In genomic region chr10:33252794-33253203, GRCh38 we compare ENCODE assay signal across 14 cellular contexts.
DNase-seq lines count a peak whose midpoint lies in the region; FAIRE-seq and TF ChIP-seq lines count a peak whose summit lies in the region.
"Had no signal": no experiment of that assay in that cellular context is flagged by ENCODE, and none has a peak within 500 bp of the region (broad histone marks: within the 10 kb centered on the region; RNA-seq: fewer than 3 reads in every experiment).

No MANE protein-coding gene starts in this region.

- DNase-seq in A172 (ENCODE audit: low spot score) (peak; percentile 89), DMS53 treated with DMSO at 0.1 percent for 48 hours (lab: John Stamatoyannopoulos, UW; ENCODE audit: unreplicated experiment) (peak; percentile 85), glomerular visceral epithelial cell (ENCODE audit: extremely low spot score) (peak; percentile 36), cerebellum (ENCODE audit: low spot score) (no peak), nephron progenitor cell (no peak), COR-L47 (lab: John Stamatoyannopoulos, UW) (no peak), GM19239 (ENCODE audit: insufficient read length, low spot score) (no peak)
- DNase-seq in activated CD4-positive, alpha-beta memory T cell treated with anti-CD3 and anti-CD28 coated beads for 36 hours, result no peak
- DNase-seq: DND-41, erythroblast, midbrain, NCI-H524, tibial artery had no signal

- CTCF ChIA-PET in activated CD4-positive, alpha-beta memory T cell treated with anti-CD3 and anti-CD28 coated beads for 36 hours (lab: Charles Lee), result interaction anchor here (1.0 kb wide), 1 partner anchor 244 kb away, joined by 4 read pairs; no protein-coding TSS in a partner anchor

- H3K9me3 Mint-ChIP-seq in activated CD4-positive, alpha-beta memory T cell treated with anti-CD3 and anti-CD28 coated beads for 36 hours, result peaks cover 10% of the 10 kb centered on the region
- H3K9me3 Mint-ChIP-seq in nephron progenitor cell, result no peaks in the 10 kb centered on the region

- H3K36me3 Mint-ChIP-seq in activated CD4-positive, alpha-beta memory T cell treated with anti-CD3 and anti-CD28 coated beads for 36 hours, result peaks cover 2% of the 10 kb centered on the region
- H3K36me3 Mint-ChIP-seq in nephron progenitor cell (ENCODE audit: low read depth), result peaks cover 99% of the 10 kb centered on the region

- no peak for FAIRE-seq in GM19239 (lab: Jason Lieb, UNC)
- FAIRE-seq: K562 had no signal

- no peak for TF ChIP-seq CTCF in nephron progenitor cell (IDR thresholded peaks at IDR 0.05)

- H3K27me3 Mint-ChIP-seq in activated CD4-positive, alpha-beta memory T cell treated with anti-CD3 and anti-CD28 coated beads for 36 hours, result peaks cover 38% of the 10 kb centered on the region
- peaks cover 7% of the 10 kb centered on the region for H3K27me3 Mint-ChIP-seq in nephron progenitor cell (ENCODE audit: low read depth, poor library complexity)

- H3K4me1 Mint-ChIP-seq in activated CD4-positive, alpha-beta memory T cell treated with anti-CD3 and anti-CD28 coated beads for 36 hours (ENCODE audit: low read depth), result peaks cover 50% of the 10 kb centered on the region
- H3K4me1 Mint-ChIP-seq in nephron progenitor cell, result peaks cover 46% of the 10 kb centered on the region

- intact Hi-C loops in activated CD4-positive, alpha-beta memory T cell treated with anti-CD3 and anti-CD28 coated beads for 36 hours (cut with micrococcal nuclease), result loop anchor here (1.0 to 5.0 kb wide), 9 partner anchors 12 to 870 kb away; partner anchors contain the start of gene ITGB1

- POLR2A ChIA-PET in activated CD4-positive, alpha-beta memory T cell treated with anti-CD3 and anti-CD28 coated beads for 36 hours (lab: Charles Lee), result interaction anchor here (0.6 to 1.5 kb wide), 3 partner anchors 10 to 294 kb away, joined by 3 to 4 read pairs (median 3); no protein-coding TSS in a partner anchor

- H3K4me3 Mint-ChIP-seq in activated CD4-positive, alpha-beta memory T cell treated with anti-CD3 and anti-CD28 coated beads for 36 hours, result peak overlapping the region; percentile 11
- H3K4me3 Mint-ChIP-seq in nephron progenitor cell, result no peak overlapping the region

- H3K27ac Mint-ChIP-seq in activated CD4-positive, alpha-beta memory T cell treated with anti-CD3 and anti-CD28 coated beads for 36 hours, result peak overlapping the region; percentile 71
- H3K27ac Mint-ChIP-seq in nephron progenitor cell, result no peak overlapping the region

Comparison
In these comparisons a context has a peak if more than half of its experiments do, and no peak if none do; other contexts are left out.
1. DNase-seq: peak in A172 (single experiment), DMS53 treated with DMSO at 0.1 percent for 48 hours (single experiment) and glomerular visceral epithelial cell (single experiment); none in activated CD4-positive, alpha-beta memory T cell treated with anti-CD3 and anti-CD28 coated beads for 36 hours (single experiment), cerebellum (single experiment), nephron progenitor cell (single experiment), COR-L47 (single experiment) and GM19239 (single experiment).